ENCODE assay signal across 1 cellular context in the genomic region with DNA sequence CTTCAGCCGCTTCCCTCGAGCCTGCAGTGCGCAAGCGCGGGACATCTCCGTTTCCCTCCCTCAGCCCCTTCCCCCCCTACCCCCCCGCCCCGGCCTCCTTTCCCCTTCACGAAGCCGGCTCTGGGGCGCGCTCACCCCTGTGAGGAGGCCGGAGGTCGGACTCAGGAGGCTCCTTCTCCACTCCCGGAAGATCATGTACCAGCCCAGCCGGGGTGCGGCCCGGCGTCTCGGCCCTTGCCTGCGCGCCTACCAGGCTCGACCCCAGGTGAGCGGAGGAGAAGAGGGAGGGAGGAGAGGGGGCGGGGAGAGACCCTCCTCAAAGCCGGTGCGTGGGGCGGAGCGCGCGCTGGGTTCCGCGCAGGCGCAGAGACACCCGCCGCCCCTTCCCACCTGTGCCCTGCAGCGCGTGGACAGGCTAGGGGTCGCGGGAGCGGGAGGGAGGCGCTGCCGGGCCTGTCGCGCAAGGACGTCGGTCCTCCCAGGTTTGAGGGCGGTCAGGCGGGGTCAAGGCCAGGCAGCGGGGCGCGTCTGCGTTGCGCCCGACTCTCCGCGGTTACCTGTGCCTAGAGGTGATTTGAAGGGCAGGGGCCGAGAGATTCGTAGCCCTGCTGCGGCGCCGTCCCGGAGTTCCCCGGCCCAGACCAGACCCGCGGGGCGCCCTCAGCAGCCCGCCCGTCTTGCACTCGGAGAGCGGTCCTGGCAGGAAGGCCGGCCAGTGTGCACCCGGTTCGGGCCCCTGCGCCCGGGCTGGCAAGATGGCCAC.
TF ChIP-seq lines count a peak whose summit lies in the region.

A gene with protein sequence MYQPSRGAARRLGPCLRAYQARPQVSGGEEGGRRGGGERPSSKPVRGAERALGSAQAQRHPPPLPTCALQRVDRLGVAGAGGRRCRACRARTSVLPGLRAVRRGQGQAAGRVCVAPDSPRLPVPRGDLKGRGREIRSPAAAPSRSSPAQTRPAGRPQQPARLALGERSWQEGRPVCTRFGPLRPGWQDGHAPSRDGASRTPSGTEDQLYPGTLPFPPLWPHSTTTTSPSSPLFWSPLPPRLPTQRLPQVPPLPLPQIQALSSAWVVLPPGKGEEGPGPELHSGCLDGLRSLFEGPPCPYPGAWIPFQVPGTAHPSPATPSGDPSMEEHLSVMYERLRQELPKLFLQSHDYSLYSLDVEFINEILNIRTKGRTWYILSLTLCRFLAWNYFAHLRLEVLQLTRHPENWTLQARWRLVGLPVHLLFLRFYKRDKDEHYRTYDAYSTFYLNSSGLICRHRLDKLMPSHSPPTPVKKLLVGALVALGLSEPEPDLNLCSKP (plus strand): TSS at position 95 of the 763 bp plus-strand sequence. CDS start 99 bp downstream, at position 194.

TF ChIP-seq in HepG2, 621 proteins besides CTCF, POLR2A, EP300 and RAD21 (continued from another document and continues in another):
- TF ChIP-seq, protein P1, sequence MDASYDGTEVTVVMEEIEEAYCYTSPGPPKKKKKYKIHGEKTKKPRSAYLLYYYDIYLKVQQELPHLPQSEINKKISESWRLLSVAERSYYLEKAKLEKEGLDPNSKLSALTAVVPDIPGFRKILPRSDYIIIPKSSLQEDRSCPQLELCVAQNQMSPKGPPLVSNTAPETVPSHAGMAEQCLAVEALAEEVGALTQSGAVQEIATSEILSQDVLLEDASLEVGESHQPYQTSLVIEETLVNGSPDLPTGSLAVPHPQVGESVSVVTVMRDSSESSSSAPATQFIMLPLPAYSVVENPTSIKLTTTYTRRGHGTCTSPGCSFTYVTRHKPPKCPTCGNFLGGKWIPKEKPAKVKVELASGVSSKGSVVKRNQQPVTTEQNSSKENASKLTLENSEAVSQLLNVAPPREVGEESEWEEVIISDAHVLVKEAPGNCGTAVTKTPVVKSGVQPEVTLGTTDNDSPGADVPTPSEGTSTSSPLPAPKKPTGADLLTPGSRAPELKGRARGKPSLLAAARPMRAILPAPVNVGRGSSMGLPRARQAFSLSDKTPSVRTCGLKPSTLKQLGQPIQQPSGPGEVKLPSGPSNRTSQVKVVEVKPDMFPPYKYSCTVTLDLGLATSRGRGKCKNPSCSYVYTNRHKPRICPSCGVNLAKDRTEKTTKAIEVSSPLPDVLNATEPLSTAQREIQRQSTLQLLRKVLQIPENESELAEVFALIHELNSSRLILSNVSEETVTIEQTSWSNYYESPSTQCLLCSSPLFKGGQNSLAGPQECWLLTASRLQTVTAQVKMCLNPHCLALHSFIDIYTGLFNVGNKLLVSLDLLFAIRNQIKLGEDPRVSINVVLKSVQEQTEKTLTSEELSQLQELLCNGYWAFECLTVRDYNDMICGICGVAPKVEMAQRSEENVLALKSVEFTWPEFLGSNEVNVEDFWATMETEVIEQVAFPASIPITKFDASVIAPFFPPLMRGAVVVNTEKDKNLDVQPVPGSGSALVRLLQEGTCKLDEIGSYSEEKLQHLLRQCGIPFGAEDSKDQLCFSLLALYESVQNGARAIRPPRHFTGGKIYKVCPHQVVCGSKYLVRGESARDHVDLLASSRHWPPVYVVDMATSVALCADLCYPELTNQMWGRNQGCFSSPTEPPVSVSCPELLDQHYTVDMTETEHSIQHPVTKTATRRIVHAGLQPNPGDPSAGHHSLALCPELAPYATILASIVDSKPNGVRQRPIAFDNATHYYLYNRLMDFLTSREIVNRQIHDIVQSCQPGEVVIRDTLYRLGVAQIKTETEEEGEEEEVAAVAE (CRISPR knock-in tag; IDR thresholded peaks at IDR 0.05; ENCODE audit: borderline replicate concordance) = peak; percentile 55
- TF ChIP-seq MEF2D (CRISPR knock-in tag; IDR thresholded peaks at IDR 0.05) (peak; percentile 83), ZNF773 (CRISPR knock-in tag; IDR thresholded peaks at IDR 0.05; ENCODE audit: borderline replicate concordance) (0 out of 2 replicates have a peak, but pooled peaks have one; percentile 74), ZFP82 (CRISPR knock-in tag; IDR thresholded peaks at IDR 0.05; ENCODE audit: borderline replicate concordance) (no peak; the same call in 1 of the 2 replicates), HIVEP1 (CRISPR knock-in tag; IDR thresholded peaks at IDR 0.05) (peak; percentile 95), ZNF674 (CRISPR knock-in tag; IDR thresholded peaks at IDR 0.05; ENCODE audit: low read depth) (peak; percentile 99; the same call in 1 of the 2 replicates), PHF8 (CRISPR knock-in tag; IDR thresholded peaks at IDR 0.05) (peak; percentile 96), TRIM24 (CRISPR knock-in tag; IDR thresholded peaks at IDR 0.05) (no peak), ZNF552 (CRISPR knock-in tag; IDR thresholded peaks at IDR 0.05; ENCODE audit: borderline replicate concordance) (peak; percentile 81), MBNL3 (CRISPR knock-in tag; conservative IDR thresholded peaks at IDR 0.05) (no peak), SSRP1 (CRISPR knock-in tag; IDR thresholded peaks at IDR 0.05) (no peak), ZNF468 (CRISPR knock-in tag; IDR thresholded peaks at IDR 0.05) (no peak), NFE2 (CRISPR knock-in tag; IDR thresholded peaks at IDR 0.05) (no peak), NFKB2 (CRISPR knock-in tag; IDR thresholded peaks at IDR 0.05; ENCODE audit: borderline replicate concordance) (peak; percentile 97), HMGA1 (CRISPR knock-in tag; conservative IDR thresholded peaks at IDR 0.05) (no peak), POLR2AphosphoS2 (IDR thresholded peaks at IDR 0.05; ENCODE audit: low read depth, low read length) (peak; percentile 88), SCMH1 (CRISPR knock-in tag; IDR thresholded peaks at IDR 0.05; ENCODE audit: borderline replicate concordance) (no peak), ZNF746 (CRISPR knock-in tag; IDR thresholded peaks at IDR 0.05) (peak; percentile 96), XRCC5 (optimal IDR thresholded peaks at IDR 0.05; ENCODE audit: low read length) (peak; percentile 12), ZNF572 (CRISPR knock-in tag; IDR thresholded peaks at IDR 0.05) (peak; percentile 95), ZNF747 (CRISPR knock-in tag; IDR thresholded peaks at IDR 0.05; ENCODE audit: borderline replicate concordance) (peak; percentile 92; the same call in 1 of the 2 replicates), ZNF605 (CRISPR knock-in tag; IDR thresholded peaks at IDR 0.05) (peak; percentile 99), SP140L (CRISPR knock-in tag; IDR thresholded peaks at IDR 0.05; ENCODE audit: borderline replicate concordance) (no peak), CBX2 (IDR thresholded peaks at IDR 0.05; ENCODE audit: low read depth, low read length) (no peak), CBX2 (CRISPR knock-in tag; IDR thresholded peaks at IDR 0.05; ENCODE audit: low read depth) (peak; percentile 70; the same call in 1 of the 2 replicates), GPN1 (CRISPR knock-in tag; IDR thresholded peaks at IDR 0.05; ENCODE audit: borderline replicate concordance) (peak; percentile 53; the same call in 1 of the 2 replicates), ZNF496 (CRISPR knock-in tag; IDR thresholded peaks at IDR 0.05; ENCODE audit: insufficient replicate concordance) (no peak), BRCA1 (CRISPR knock-in tag; IDR thresholded peaks at IDR 0.05) (peak; percentile 97; the same call in 1 of the 2 replicates), MZF1 (CRISPR knock-in tag; IDR thresholded peaks at IDR 0.05; ENCODE audit: borderline replicate concordance) (peak; percentile 37; the same call in 1 of the 2 replicates), ZNF3 (CRISPR knock-in tag; IDR thresholded peaks at IDR 0.05) (peak; percentile 42; the same call in 1 of the 2 replicates), ZNF672 (CRISPR knock-in tag; IDR thresholded peaks at IDR 0.05) (peak; percentile 7; the same call in 1 of the 2 replicates), NFATC3 (CRISPR knock-in tag; IDR thresholded peaks at IDR 0.05) (peak; percentile 95; the same call in 1 of the 2 replicates), HNF4G (IDR thresholded peaks at IDR 0.05; ENCODE audit: borderline replicate concordance, low read depth, low read length) (no peak), HNF4G (CRISPR knock-in tag; IDR thresholded peaks at IDR 0.05; ENCODE audit: borderline replicate concordance, low read depth) (peak; percentile 86; the same call in 1 of the 2 replicates), ZEB1 (IDR thresholded peaks at IDR 0.05; ENCODE audit: insufficient replicate concordance, low read depth) (peak; percentile 88), ZNF788 (CRISPR knock-in tag; IDR thresholded peaks at IDR 0.05; ENCODE audit: borderline replicate concordance) (peak; percentile 96; the same call in 1 of the 2 replicates), ELF3 (CRISPR knock-in tag; IDR thresholded peaks at IDR 0.05) (peak; percentile 38), KLF12 (CRISPR knock-in tag; IDR thresholded peaks at IDR 0.05; ENCODE audit: borderline replicate concordance) (peak; percentile 91), HCFC1 (IDR thresholded peaks at IDR 0.05; ENCODE audit: low read depth, low read length) (no peak), ZNF33A (CRISPR knock-in tag; IDR thresholded peaks at IDR 0.05; ENCODE audit: borderline replicate concordance) (no peak)
- TF ChIP-seq, protein P2, sequence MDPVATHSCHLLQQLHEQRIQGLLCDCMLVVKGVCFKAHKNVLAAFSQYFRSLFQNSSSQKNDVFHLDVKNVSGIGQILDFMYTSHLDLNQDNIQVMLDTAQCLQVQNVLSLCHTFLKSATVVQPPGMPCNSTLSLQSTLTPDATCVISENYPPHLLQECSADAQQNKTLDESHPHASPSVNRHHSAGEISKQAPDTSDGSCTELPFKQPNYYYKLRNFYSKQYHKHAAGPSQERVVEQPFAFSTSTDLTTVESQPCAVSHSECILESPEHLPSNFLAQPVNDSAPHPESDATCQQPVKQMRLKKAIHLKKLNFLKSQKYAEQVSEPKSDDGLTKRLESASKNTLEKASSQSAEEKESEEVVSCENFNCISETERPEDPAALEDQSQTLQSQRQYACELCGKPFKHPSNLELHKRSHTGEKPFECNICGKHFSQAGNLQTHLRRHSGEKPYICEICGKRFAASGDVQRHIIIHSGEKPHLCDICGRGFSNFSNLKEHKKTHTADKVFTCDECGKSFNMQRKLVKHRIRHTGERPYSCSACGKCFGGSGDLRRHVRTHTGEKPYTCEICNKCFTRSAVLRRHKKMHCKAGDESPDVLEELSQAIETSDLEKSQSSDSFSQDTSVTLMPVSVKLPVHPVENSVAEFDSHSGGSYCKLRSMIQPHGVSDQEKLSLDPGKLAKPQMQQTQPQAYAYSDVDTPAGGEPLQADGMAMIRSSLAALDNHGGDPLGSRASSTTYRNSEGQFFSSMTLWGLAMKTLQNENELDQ (CRISPR knock-in tag; IDR thresholded peaks at IDR 0.05; ENCODE audit: borderline replicate concordance) = no peak
- TF ChIP-seq, protein P3, sequence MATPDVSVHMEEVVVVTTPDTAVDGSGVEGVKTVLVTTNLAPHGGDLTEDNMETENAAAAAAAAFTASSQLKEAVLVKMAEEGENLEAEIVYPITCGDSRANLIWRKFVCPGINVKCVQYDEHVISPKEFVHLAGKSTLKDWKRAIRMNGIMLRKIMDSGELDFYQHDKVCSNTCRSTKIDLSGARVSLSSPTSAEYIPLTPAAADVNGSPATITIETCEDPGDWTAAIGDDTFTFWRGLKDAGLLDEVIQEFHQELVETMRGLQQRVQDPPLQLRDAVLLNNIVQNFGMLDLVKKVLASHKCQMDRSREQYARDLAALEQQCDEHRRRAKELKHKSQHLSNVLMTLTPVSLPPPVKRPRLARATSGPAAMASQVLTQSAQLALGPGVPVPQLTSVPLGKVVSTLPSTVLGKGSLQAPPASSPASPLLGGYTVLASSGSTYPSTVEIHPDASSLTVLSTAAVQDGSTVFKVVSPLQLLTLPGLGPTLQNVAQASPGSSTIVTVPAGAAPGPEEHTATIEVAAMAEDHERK (CRISPR knock-in tag; IDR thresholded peaks at IDR 0.05; ENCODE audit: low read depth) = peak; percentile 27; the same call in 1 of the 2 replicates
- TF ChIP-seq, protein P4, sequence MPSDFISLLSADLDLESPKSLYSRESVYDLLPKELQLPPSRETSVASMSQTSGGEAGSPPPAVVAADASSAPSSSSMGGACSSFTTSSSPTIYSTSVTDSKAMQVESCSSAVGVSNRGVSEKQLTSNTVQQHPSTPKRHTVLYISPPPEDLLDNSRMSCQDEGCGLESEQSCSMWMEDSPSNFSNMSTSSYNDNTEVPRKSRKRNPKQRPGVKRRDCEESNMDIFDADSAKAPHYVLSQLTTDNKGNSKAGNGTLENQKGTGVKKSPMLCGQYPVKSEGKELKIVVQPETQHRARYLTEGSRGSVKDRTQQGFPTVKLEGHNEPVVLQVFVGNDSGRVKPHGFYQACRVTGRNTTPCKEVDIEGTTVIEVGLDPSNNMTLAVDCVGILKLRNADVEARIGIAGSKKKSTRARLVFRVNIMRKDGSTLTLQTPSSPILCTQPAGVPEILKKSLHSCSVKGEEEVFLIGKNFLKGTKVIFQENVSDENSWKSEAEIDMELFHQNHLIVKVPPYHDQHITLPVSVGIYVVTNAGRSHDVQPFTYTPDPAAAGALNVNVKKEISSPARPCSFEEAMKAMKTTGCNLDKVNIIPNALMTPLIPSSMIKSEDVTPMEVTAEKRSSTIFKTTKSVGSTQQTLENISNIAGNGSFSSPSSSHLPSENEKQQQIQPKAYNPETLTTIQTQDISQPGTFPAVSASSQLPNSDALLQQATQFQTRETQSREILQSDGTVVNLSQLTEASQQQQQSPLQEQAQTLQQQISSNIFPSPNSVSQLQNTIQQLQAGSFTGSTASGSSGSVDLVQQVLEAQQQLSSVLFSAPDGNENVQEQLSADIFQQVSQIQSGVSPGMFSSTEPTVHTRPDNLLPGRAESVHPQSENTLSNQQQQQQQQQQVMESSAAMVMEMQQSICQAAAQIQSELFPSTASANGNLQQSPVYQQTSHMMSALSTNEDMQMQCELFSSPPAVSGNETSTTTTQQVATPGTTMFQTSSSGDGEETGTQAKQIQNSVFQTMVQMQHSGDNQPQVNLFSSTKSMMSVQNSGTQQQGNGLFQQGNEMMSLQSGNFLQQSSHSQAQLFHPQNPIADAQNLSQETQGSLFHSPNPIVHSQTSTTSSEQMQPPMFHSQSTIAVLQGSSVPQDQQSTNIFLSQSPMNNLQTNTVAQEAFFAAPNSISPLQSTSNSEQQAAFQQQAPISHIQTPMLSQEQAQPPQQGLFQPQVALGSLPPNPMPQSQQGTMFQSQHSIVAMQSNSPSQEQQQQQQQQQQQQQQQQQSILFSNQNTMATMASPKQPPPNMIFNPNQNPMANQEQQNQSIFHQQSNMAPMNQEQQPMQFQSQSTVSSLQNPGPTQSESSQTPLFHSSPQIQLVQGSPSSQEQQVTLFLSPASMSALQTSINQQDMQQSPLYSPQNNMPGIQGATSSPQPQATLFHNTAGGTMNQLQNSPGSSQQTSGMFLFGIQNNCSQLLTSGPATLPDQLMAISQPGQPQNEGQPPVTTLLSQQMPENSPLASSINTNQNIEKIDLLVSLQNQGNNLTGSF (CRISPR knock-in tag; IDR thresholded peaks at IDR 0.05) = peak; percentile 82
- TF ChIP-seq, protein P5, sequence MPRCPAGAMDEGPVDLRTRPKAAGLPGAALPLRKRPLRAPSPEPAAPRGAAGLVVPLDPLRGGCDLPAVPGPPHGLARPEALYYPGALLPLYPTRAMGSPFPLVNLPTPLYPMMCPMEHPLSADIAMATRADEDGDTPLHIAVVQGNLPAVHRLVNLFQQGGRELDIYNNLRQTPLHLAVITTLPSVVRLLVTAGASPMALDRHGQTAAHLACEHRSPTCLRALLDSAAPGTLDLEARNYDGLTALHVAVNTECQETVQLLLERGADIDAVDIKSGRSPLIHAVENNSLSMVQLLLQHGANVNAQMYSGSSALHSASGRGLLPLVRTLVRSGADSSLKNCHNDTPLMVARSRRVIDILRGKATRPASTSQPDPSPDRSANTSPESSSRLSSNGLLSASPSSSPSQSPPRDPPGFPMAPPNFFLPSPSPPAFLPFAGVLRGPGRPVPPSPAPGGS (CRISPR knock-in tag; IDR thresholded peaks at IDR 0.05) = peak; percentile 99
